In the genomic region with DNA sequence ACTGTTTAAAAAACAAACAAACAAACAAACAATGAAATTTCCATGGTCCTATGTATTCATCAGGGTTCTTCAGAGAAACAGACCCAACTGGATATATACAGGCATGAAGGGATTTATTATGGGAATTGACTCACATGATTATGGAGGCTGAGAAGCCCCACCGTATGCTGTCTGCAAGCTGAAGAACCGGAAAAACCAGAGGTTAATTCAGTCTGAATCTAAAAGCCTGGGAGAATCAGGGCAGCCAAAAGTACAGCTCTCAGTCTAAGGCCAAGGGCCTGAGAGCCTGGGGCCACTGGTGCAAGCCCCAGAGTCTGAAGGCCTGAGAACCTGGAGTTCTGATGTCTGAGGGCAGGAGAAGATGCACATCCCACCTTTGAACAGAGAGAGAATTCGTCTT, we compare ENCODE assay signal across 18 cellular contexts.
A peak's percentile ranks its signal among the peaks of the same experiment; 100 is the strongest.
DNase-seq lines count a peak whose midpoint lies in the region; ATAC-seq and TF ChIP-seq lines count a peak whose summit lies in the region.
"Had no signal": no experiment of that assay in that cellular context is flagged by ENCODE, and none has a peak within 500 bp of the region (broad histone marks: within the 10 kb centered on the region; RNA-seq: fewer than 3 reads in every experiment).

No MANE protein-coding gene starts in this region.

- H3K27me3 Mint-ChIP-seq in Calu3 (ENCODE audit: unreplicated experiment): no peaks in the 10 kb centered on the region

- CTCF ChIA-PET in Calu3 (lab: Charles Lee): no interaction called here

- peak; percentile 27 for DNase-seq in Calu3
- peak; percentile 69 for DNase-seq in HT-29 (ENCODE audit: low spot score)
- DNase-seq in islet precursor cell: peak; percentile 58
- DNase-seq in effector CD8-positive, alpha-beta T cell (lab: John Stamatoyannopoulos, UW): no peak
- DNase-seq: 8988T; AML-193; CD4-positive, CD25-positive, alpha-beta regulatory T cell; DMS 273 treated with DMSO at 0.1 percent for 48 hours; DMS79 treated with DMSO at 0.1 percent for 48 hours; EL; GDM1; H7; KBM-7 had no signal

- H3K36me3 Mint-ChIP-seq in Calu3 (ENCODE audit: insufficient read depth, unreplicated experiment): no peaks in the 10 kb centered on the region
- H3K36me3 Mint-ChIP-seq: CD4-positive, CD25-positive, alpha-beta regulatory T cell had no signal

- intact Hi-C loops in Calu3 (cut with micrococcal nuclease; ENCODE audit: unreplicated experiment): loop anchor here (5.0 kb wide), 1 partner anchor 132 kb away; no protein-coding TSS in a partner anchor

- peaks cover 39% of the 10 kb centered on the region for H3K4me1 Mint-ChIP-seq in Calu3 (ENCODE audit: low read depth, unreplicated experiment)
- H3K4me1 Mint-ChIP-seq: CD4-positive, CD25-positive, alpha-beta regulatory T cell had no signal

- BruUV-seq in Calu3 (replicated peaks; lab: Mats Ljungman, UMichigan): no TSS peak

- no peak for TF ChIP-seq CTCF in Calu3 (IDR thresholded peaks at IDR 0.05; ENCODE audit: unreplicated experiment)

- H3K9me3 Mint-ChIP-seq in Calu3 (ENCODE audit: low read depth, unreplicated experiment): peaks cover 4% of the 10 kb centered on the region

- no peak overlapping the region for H3K4me3 Mint-ChIP-seq in Calu3 (ENCODE audit: low read depth, unreplicated experiment)
- H3K4me3 Mint-ChIP-seq: CD4-positive, CD25-positive, alpha-beta regulatory T cell; GM23338 had no signal

- peak overlapping the region; percentile 81 for H3K27ac Mint-ChIP-seq in Calu3 (ENCODE audit: unreplicated experiment)
- H3K27ac Mint-ChIP-seq: CD4-positive, CD25-positive, alpha-beta regulatory T cell; GM23338 had no signal

- ATAC-seq in GM21717 (IDR thresholded peaks at IDR 0.05; ENCODE audit: unreplicated experiment) (no peak), GM21619 (IDR thresholded peaks at IDR 0.05; ENCODE audit: unreplicated experiment) (no peak), GM19035 (IDR thresholded peaks at IDR 0.05; ENCODE audit: unreplicated experiment) (no peak)
- ATAC-seq: GM23338 had no signal

TF ChIP-seq in PFSK-1, 5 proteins besides CTCF, POLR2A, EP300 and RAD21:
- TF ChIP-seq SIN3A (IDR thresholded peaks at IDR 0.05; ENCODE audit: borderline replicate concordance, insufficient read depth, low read length): no peak
- no peak for TF ChIP-seq TAF1 (IDR thresholded peaks at IDR 0.05; ENCODE audit: borderline replicate concordance, insufficient read depth, low read length)
- 0 out of 2 replicates have a peak, but pooled peaks have one; percentile 18 for TF ChIP-seq POLR2AphosphoS5 (IDR thresholded peaks at IDR 0.05; ENCODE audit: low read depth, low read length)
TF ChIP-seq in PFSK-1: peak in this region for 1.
